10 cellular contexts compared by ENCODE assay signal in the genomic region with DNA sequence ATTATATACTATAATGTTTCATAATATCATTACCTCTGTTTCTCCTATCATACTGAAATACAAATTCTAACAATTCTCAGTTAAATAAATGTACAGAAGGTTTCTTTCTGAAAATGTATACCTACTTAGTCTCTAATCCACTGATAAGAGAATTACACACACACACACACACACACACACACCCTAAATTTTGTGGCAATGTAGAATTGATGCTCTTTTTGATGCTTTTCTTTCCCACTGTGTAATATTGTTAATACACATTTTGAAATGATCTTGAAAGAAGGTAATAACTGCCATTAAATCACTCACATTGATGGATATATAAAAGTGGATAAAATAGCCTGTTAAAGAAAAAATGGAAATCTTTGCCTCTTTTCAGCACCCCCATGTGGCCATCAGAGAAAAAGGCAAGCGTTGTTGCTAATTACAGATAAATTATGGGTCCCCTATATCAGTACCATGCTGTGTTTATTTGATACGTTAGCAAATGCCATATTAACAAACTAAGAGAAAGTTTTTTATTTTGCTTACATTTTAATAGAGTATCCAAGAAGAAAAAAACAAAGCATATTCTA.
DNase-seq lines count a peak whose midpoint lies in the region; ATAC-seq, FAIRE-seq and TF ChIP-seq lines count a peak whose summit lies in the region.
"Had no signal": no experiment of that assay in that cellular context is flagged by ENCODE, and none has a peak within 500 bp of the region (broad histone marks: within the 10 kb centered on the region; RNA-seq: fewer than 3 reads in every experiment).

No MANE protein-coding gene starts in this region.

- ATAC-seq in Right ventricle myocardium superior (ENCODE audit: poor library complexity): no peak
- ATAC-seq in activated T-cell treated with anti-CD3 and anti-CD28 coated beads, Interleukin-2, amount 50 U/mL, for 4 hours: no peak

- H3K4me1 ChIP-seq in right atrium auricular region: no peaks in the 10 kb centered on the region
- H3K4me1 ChIP-seq in esophagus muscularis mucosa: no peaks in the 10 kb centered on the region
- H3K4me1 ChIP-seq: parathyroid adenoma had no signal

- POLR2A ChIA-PET in HEK293T (lab: Yijun Ruan, JAX): no interaction called here

- H3K4me3 ChIP-seq in right atrium auricular region (no peak overlapping the region), esophagus muscularis mucosa (no peak overlapping the region)

- no peak overlapping the region for H3K4me3 Mint-ChIP-seq in activated T-cell treated with anti-CD3 and anti-CD28 coated beads, Interleukin-2, amount 50 U/mL, for 4 hours

- TF ChIP-seq EP300 in esophagus muscularis mucosa (IDR thresholded peaks at IDR 0.05): no peak

- DNase-seq in right atrium auricular region (ENCODE audit: low spot score) (no peak), Right ventricle myocardium superior (no peak), NCI-H774 (lab: John Stamatoyannopoulos, UW) (peak; percentile 22), esophagus muscularis mucosa (ENCODE audit: extremely low spot score) (no peak), HTR-8/SVneo (ENCODE audit: insufficient read length, low spot score) (no peak), inferior parietal cortex (ENCODE audit: extremely low spot score) (no peak), HEK293T (ENCODE audit: extremely low spot score) (no peak)
- DNase-seq in activated T-cell treated with anti-CD3 and anti-CD28 coated beads, Interleukin-2, amount 50 U/mL, for 4 hours: no peak
- DNase-seq: activated CD4-positive, CD25-positive, alpha-beta regulatory T cell treated with anti-CD3 and anti-CD28 coated beads, Interleukin-2, amount 50 U/mL, for 72 hours had no signal

- no peaks in the 10 kb centered on the region for H3K36me3 Mint-ChIP-seq in activated T-cell treated with anti-CD3 and anti-CD28 coated beads, Interleukin-2, amount 50 U/mL, for 4 hours (ENCODE audit: insufficient read depth)

- CTCF ChIA-PET in HEK293T (lab: Yijun Ruan, JAX): interaction anchor here (0.7 to 0.9 kb wide), 2 partner anchors 21 to 296 kb away, joined by 3 read pairs; no protein-coding TSS in a partner anchor

- TF ChIP-seq POLR2A in esophagus muscularis mucosa (IDR thresholded peaks at IDR 0.05; ENCODE audit: low read depth): no peak

- H3K4me1 Mint-ChIP-seq in activated T-cell treated with anti-CD3 and anti-CD28 coated beads, Interleukin-2, amount 50 U/mL, for 4 hours (ENCODE audit: low read depth): no peaks in the 10 kb centered on the region

- TF ChIP-seq CTCF in right atrium auricular region (IDR thresholded peaks at IDR 0.05) (peak; percentile 30 to 56), esophagus muscularis mucosa (IDR thresholded peaks at IDR 0.05) (peak in 2 of 3 experiments; percentile 23 to 29)

- H3K9me3 ChIP-seq in right atrium auricular region (no peaks in the 10 kb centered on the region), esophagus muscularis mucosa (no peaks in the 10 kb centered on the region)

- 10% methylated on average over 2 of the region's 2 CpGs for WGBS in esophagus muscularis mucosa

- intact Hi-C loops in Right ventricle myocardium superior (cut with DNase I) (no loop called here), esophagus muscularis mucosa (cut with DNase I) (no loop called here)

- H3K36me3 ChIP-seq in right atrium auricular region (no peaks in the 10 kb centered on the region), esophagus muscularis mucosa (no peaks in the 10 kb centered on the region)

- H3K27ac ChIP-seq in right atrium auricular region (no peak overlapping the region), esophagus muscularis mucosa (replicated peaks in 1 of 4) (no peak overlapping the region)
- H3K27ac ChIP-seq: parathyroid adenoma had no signal

- peaks cover 2% of the 10 kb centered on the region for H3K27me3 Mint-ChIP-seq in activated T-cell treated with anti-CD3 and anti-CD28 coated beads, Interleukin-2, amount 50 U/mL, for 4 hours (ENCODE audit: low read depth)

- no peak for FAIRE-seq in HTR-8/SVneo (lab: Jason Lieb, UNC)

- no peaks in the 10 kb centered on the region for H3K9me3 Mint-ChIP-seq in activated T-cell treated with anti-CD3 and anti-CD28 coated beads, Interleukin-2, amount 50 U/mL, for 4 hours

- H3K27me3 ChIP-seq in right atrium auricular region (no peaks in the 10 kb centered on the region), esophagus muscularis mucosa (no peaks in the 10 kb centered on the region)

TF ChIP-seq in HEK293T, 16 proteins besides CTCF, POLR2A, EP300 and RAD21:
- TF ChIP-seq ARNT (IDR thresholded peaks at IDR 0.05) (no peak), FOXA1 (IDR thresholded peaks at IDR 0.05) (no peak), L3MBTL2 (conservative IDR thresholded peaks at IDR 0.05) (no peak), LEF1 (IDR thresholded peaks at IDR 0.05; ENCODE audit: borderline replicate concordance) (no peak), CTBP1 (IDR thresholded peaks at IDR 0.05; ENCODE audit: borderline replicate concordance) (no peak), FOXM1 (IDR thresholded peaks at IDR 0.05; ENCODE audit: borderline replicate concordance) (no peak)
- TF ChIP-seq, protein P1, sequence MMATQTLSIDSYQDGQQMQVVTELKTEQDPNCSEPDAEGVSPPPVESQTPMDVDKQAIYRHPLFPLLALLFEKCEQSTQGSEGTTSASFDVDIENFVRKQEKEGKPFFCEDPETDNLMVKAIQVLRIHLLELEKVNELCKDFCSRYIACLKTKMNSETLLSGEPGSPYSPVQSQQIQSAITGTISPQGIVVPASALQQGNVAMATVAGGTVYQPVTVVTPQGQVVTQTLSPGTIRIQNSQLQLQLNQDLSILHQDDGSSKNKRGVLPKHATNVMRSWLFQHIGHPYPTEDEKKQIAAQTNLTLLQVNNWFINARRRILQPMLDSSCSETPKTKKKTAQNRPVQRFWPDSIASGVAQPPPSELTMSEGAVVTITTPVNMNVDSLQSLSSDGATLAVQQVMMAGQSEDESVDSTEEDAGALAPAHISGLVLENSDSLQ (IDR thresholded peaks at IDR 0.05): no peak
